Comparison of ENCODE assay signal across 8 cellular contexts in genomic region chr5:154179846-154180710, GRCh38. TPM values are rescaled to one million over a fixed set of nuclear protein-coding genes. Genes with fewer than 3 reads are reported as not detected.
DNase-seq lines count a peak whose midpoint lies in the region; ATAC-seq, FAIRE-seq and TF ChIP-seq lines count a peak whose summit lies in the region.

No MANE protein-coding gene starts in this region.

- ATAC-seq in GM18517 (IDR thresholded peaks at IDR 0.05; ENCODE audit: unreplicated experiment) (peak; percentile 83), HG02884 (IDR thresholded peaks at IDR 0.05; ENCODE audit: unreplicated experiment) (peak; percentile 95)
- peak; percentile 92 for ATAC-seq in naive thymus-derived CD4-positive, alpha-beta T cell

- CTCF ChIA-PET in naive thymus-derived CD4-positive, alpha-beta T cell (lab: Charles Lee), result interaction anchor here (0.7 to 4.0 kb wide), 7 partner anchors 10 to 205 kb away, joined by 3 to 19 read pairs (median 3); partner anchors contain the start of gene GALNT10

- peaks cover 0 to 31% (median 0%) of the 10 kb centered on the region in 7 donors for H3K4me1 Mint-ChIP-seq in naive thymus-derived CD4-positive, alpha-beta T cell

- POLR2A ChIA-PET in naive thymus-derived CD4-positive, alpha-beta T cell (lab: Charles Lee), result no interaction called here

- FAIRE-seq in TTC549 (lab: Jason Lieb, UNC), result peak; percentile 37

- no peak overlapping the region for H3K27ac Mint-ChIP-seq in naive thymus-derived CD4-positive, alpha-beta T cell

- peak; percentile 49 for DNase-seq in COLO829 (ENCODE audit: low spot score)
- DNase-seq in NCI-H1694 treated with DMSO at 0.1 percent for 48 hours (lab: John Stamatoyannopoulos, UW), result peak; percentile 77
- DNase-seq in epithelial cell of esophagus (ENCODE audit: low read depth), result peak; percentile 62
- DNase-seq in naive thymus-derived CD4-positive, alpha-beta T cell, result peak in 6 of 9 donors; percentile 28 to 61 (median 43)
- no peak for DNase-seq in OCI-M2 (lab: John Stamatoyannopoulos, UW; ENCODE audit: unreplicated experiment)

- intact Hi-C loops in naive thymus-derived CD4-positive, alpha-beta T cell (cut with micrococcal nuclease), result loop anchor here (1.0 to 2.0 kb wide), 6 partner anchors 9 to 1647 kb away; partner anchors contain the start of gene GALNT10 (in 1 of the 2)

- H3K36me3 Mint-ChIP-seq in naive thymus-derived CD4-positive, alpha-beta T cell, result peaks cover 0 to 7% (median 0%) of the 10 kb centered on the region in 5 donors

- no peaks in the 10 kb centered on the region for H3K36me3 ChIP-seq in naive thymus-derived CD4-positive, alpha-beta T cell (ENCODE audit: control insufficient read depth in 2 of 3, insufficient read depth in 3 of 3, low read length in 3 of 3)

- peaks cover 0 to 5% of the 10 kb centered on the region in 2 donors for H3K4me1 ChIP-seq in naive thymus-derived CD4-positive, alpha-beta T cell (ENCODE audit: control insufficient read depth in 2 of 2, insufficient read depth in 2 of 2, low read length in 2 of 2)

- H3K9me3 Mint-ChIP-seq in naive thymus-derived CD4-positive, alpha-beta T cell, result no peaks in the 10 kb centered on the region

- no peaks in the 10 kb centered on the region for H3K9me3 ChIP-seq in naive thymus-derived CD4-positive, alpha-beta T cell (ENCODE audit: control insufficient read depth in 2 of 3, low read length in 3 of 3)

- H3K27me3 Mint-ChIP-seq in naive thymus-derived CD4-positive, alpha-beta T cell, result peaks cover 0 to 22% (median 11%) of the 10 kb centered on the region in 5 donors

- no peak overlapping the region for H3K4me3 Mint-ChIP-seq in naive thymus-derived CD4-positive, alpha-beta T cell

- peak; percentile 90 for TF ChIP-seq CTCF in epithelial cell of esophagus (IDR thresholded peaks at IDR 0.05; ENCODE audit: insufficient read depth, low read depth, low read length, missing control alignments)

- H3K27ac ChIP-seq in naive thymus-derived CD4-positive, alpha-beta T cell (ENCODE audit: low read depth, low read length), result no peak overlapping the region

- no peak overlapping the region for H3K4me3 ChIP-seq in epithelial cell of esophagus (ENCODE audit: low read length)
- no peak overlapping the region for H3K4me3 ChIP-seq in naive thymus-derived CD4-positive, alpha-beta T cell (ENCODE audit: low read length)

- no peaks in the 10 kb centered on the region for H3K27me3 ChIP-seq in naive thymus-derived CD4-positive, alpha-beta T cell (ENCODE audit: control insufficient read depth in 2 of 2, insufficient read depth in 2 of 2, low read length in 2 of 2)

RNA-seq across cellular contexts. Expression of gene GALNT10, which starts 10.5 kb away (rescaled TPM):
- total RNA-seq in naive thymus-derived CD4-positive, alpha-beta T cell, result 10 to 100 TPM; 16.1 to 56.4 (median 27.1) TPM
- 1 to 10 TPM; 6.2 to 8.7 TPM for polyA plus RNA-seq in naive thymus-derived CD4-positive, alpha-beta T cell
